37 cellular contexts compared by ENCODE assay signal in genomic region chr11:36985562-36985961, GRCh38.
A peak's percentile ranks its signal among the peaks of the same experiment; 100 is the strongest.
DNase-seq lines count a peak whose midpoint lies in the region; ATAC-seq, FAIRE-seq and TF ChIP-seq lines count a peak whose summit lies in the region.
"Had no signal": no experiment of that assay in that cellular context is flagged by ENCODE, and none has a peak within 500 bp of the region (broad histone marks: within the 10 kb centered on the region; RNA-seq: fewer than 3 reads in every experiment).

No MANE protein-coding gene starts in this region.

- no peaks in the 10 kb centered on the region for H3K36me3 ChIP-seq in HepG2 (replicated peaks in 1 of 2; ENCODE audit: control insufficient read depth in 1 of 2, insufficient read depth in 2 of 2, low read length in 2 of 2)
- H3K36me3 ChIP-seq in right lobe of liver = no peaks in the 10 kb centered on the region
- no peaks in the 10 kb centered on the region for H3K36me3 ChIP-seq in IMR-90 (ENCODE audit: control insufficient read depth, insufficient read depth, low read length)
- H3K36me3 ChIP-seq in astrocyte (ENCODE audit: insufficient read depth, low read length) = no peaks in the 10 kb centered on the region
- H3K36me3 ChIP-seq in H1 (ENCODE audit: control insufficient read depth in 2 of 4, insufficient read depth in 4 of 4, low read length in 3 of 4) = no peaks in the 10 kb centered on the region
- no peaks in the 10 kb centered on the region for H3K36me3 ChIP-seq in left lung
- no peaks in the 10 kb centered on the region for H3K36me3 ChIP-seq in right atrium auricular region
- H3K36me3 ChIP-seq: BE2C; BLaER1; BLaER1 treated with 17β-estradiol and CSF1 and Interleukin-3, amounts not matched to agents 10 nM and 100 nM had no signal

- no peak overlapping the region for H3K14ac ChIP-seq in IMR-90 (replicated peaks; ENCODE audit: low read depth, low read length)
- H3K14ac ChIP-seq in H1 (ENCODE audit: insufficient read length) = no peak overlapping the region

- no peak overlapping the region for H4K5ac ChIP-seq in IMR-90 (ENCODE audit: low read depth, low read length)
- H4K5ac ChIP-seq in H1 (ENCODE audit: insufficient read length, low read depth, low read length) = no peak overlapping the region

- H3K4ac ChIP-seq in IMR-90 (ENCODE audit: low read depth, low read length) (no peak overlapping the region), H1 (replicated peaks; ENCODE audit: insufficient read length, low read depth, low read length) (no peak overlapping the region)

- TF ChIP-seq RAD21 in HepG2 (CRISPR knock-in tag; IDR thresholded peaks at IDR 0.05) = no peak
- no peak for TF ChIP-seq RAD21 in IMR-90 (IDR thresholded peaks at IDR 0.05; ENCODE audit: low read length)
- TF ChIP-seq RAD21 in H1 (IDR thresholded peaks at IDR 0.05 in 1 of 2, conservative IDR thresholded peaks at IDR 0.05 in 1 of 2; ENCODE audit: low read depth in 2 of 2, low read length in 2 of 2) = no peak

- no peaks in the 10 kb centered on the region for H3K79me2 ChIP-seq in HepG2 (ENCODE audit: insufficient read depth, low read length)
- no peaks in the 10 kb centered on the region for H3K79me2 ChIP-seq in astrocyte (ENCODE audit: insufficient read depth, low read length)
- no peaks in the 10 kb centered on the region for H3K79me2 ChIP-seq in H1 (ENCODE audit: control insufficient read depth in 1 of 2, insufficient read depth in 2 of 2, low read length in 2 of 2)

- H4K91ac ChIP-seq in IMR-90 (ENCODE audit: insufficient read depth, low read depth, low read length) (no peak overlapping the region), H1 (replicated peaks; ENCODE audit: insufficient read length, low read length) (no peak overlapping the region)

- no peak for TF ChIP-seq CTCF in HepG2 (CRISPR knock-in tag; IDR thresholded peaks at IDR 0.05)
- no peak for TF ChIP-seq CTCF in right lobe of liver (IDR thresholded peaks at IDR 0.05)
- no peak for TF ChIP-seq CTCF in IMR-90 (conservative IDR thresholded peaks at IDR 0.05; ENCODE audit: low read depth, low read length)
- no peak for TF ChIP-seq CTCF in astrocyte (IDR thresholded peaks at IDR 0.05; ENCODE audit: insufficient read depth, low read depth, low read length)
- TF ChIP-seq CTCF in H1 (IDR thresholded peaks at IDR 0.05; ENCODE audit: control extremely low read depth in 1 of 3, insufficient read depth in 1 of 3, low read depth in 1 of 3, low read length in 3 of 3) = no peak
- no peak for TF ChIP-seq CTCF in left lung (IDR thresholded peaks at IDR 0.05)
- no peak for TF ChIP-seq CTCF in right atrium auricular region (IDR thresholded peaks at IDR 0.05)

- FAIRE-seq in HepG2 (lab: Jason Lieb, UNC) (no peak), astrocyte (lab: Jason Lieb, UNC) (peak; percentile 13), H1 (lab: Jason Lieb, UNC) (no peak)
- FAIRE-seq: A204.1, A549, D721Med had no signal

- BruUV-seq in HepG2 (replicated peaks; lab: Mats Ljungman, UMichigan) = no TSS peak
- BruUV-seq in IMR-90 (replicated peaks; lab: Mats Ljungman, UMichigan) = no TSS peak

- TF ChIP-seq POLR2A in HepG2 (IDR thresholded peaks at IDR 0.05; ENCODE audit: insufficient read depth in 1 of 2, low read depth in 2 of 2, low read length in 2 of 2) = no peak
- no peak for TF ChIP-seq POLR2A in right lobe of liver (IDR thresholded peaks at IDR 0.05)
- no peak for TF ChIP-seq POLR2A in IMR-90 (IDR thresholded peaks at IDR 0.05; ENCODE audit: low read depth, low read length)
- no peak for TF ChIP-seq POLR2A in H1 (IDR thresholded peaks at IDR 0.05; ENCODE audit: control extremely low read depth in 1 of 2, low read depth in 2 of 2, low read length in 2 of 2)

- DNase-seq in HepG2 (ENCODE audit: low spot score) = no peak
- no peak for DNase-seq in right lobe of liver
- no peak for DNase-seq in IMR-90
- DNase-seq in astrocyte (ENCODE audit: low read depth) = no peak
- DNase-seq in H1 (ENCODE audit: low read depth in 1 of 2, low spot score in 2 of 2) = no peak
- no peak for DNase-seq in H4 (ENCODE audit: low spot score)
- no peak for DNase-seq in left lung
- DNase-seq in right atrium auricular region (ENCODE audit: low spot score) = no peak
- DNase-seq: 8988T; ACHN; AML-193; BE2C; C1 segment of cervical spinal cord; Caco-2; Calu3; CD4-positive, alpha-beta memory T cell; CD4-positive, alpha-beta T cell; CD4-positive, CD25-positive, alpha-beta regulatory T cell; CD8-positive, alpha-beta memory T cell; CD8-positive, alpha-beta T cell; COR-L47; DMS 273 treated with DMSO at 0.1 percent for 48 hours; DMS153; DMS53; DMS79; DMS79 treated with DMSO at 0.1 percent for 48 hours; DND-41; EL had no signal

- H2BK5ac ChIP-seq in IMR-90 (ENCODE audit: low read depth, low read length, poor library complexity, severe bottlenecking) = no peak overlapping the region
- no peak overlapping the region for H2BK5ac ChIP-seq in H1 (ENCODE audit: low read depth, low read length)

- H3K4me1 ChIP-seq in HepG2 (ENCODE audit: insufficient read depth, low read length) = no peaks in the 10 kb centered on the region
- no peaks in the 10 kb centered on the region for H3K4me1 ChIP-seq in right lobe of liver
- no peaks in the 10 kb centered on the region for H3K4me1 ChIP-seq in IMR-90 (ENCODE audit: control insufficient read depth, insufficient read depth, low read length)
- no peaks in the 10 kb centered on the region for H3K4me1 ChIP-seq in astrocyte (ENCODE audit: insufficient read depth, low read length)
- H3K4me1 ChIP-seq in H1 (replicated peaks in 1 of 4; ENCODE audit: control insufficient read depth in 3 of 4, insufficient read depth in 4 of 4, low read length in 3 of 4) = no peaks in the 10 kb centered on the region
- H3K4me1 ChIP-seq in left lung = no peaks in the 10 kb centered on the region
- H3K4me1 ChIP-seq in right atrium auricular region = no peaks in the 10 kb centered on the region
- H3K4me1 ChIP-seq: A549; BE2C; BLaER1; BLaER1 treated with 17β-estradiol and CSF1 and Interleukin-3, amounts not matched to agents 10 nM and 100 nM; Caco-2 had no signal

- H3K4me1 Mint-ChIP-seq in astrocyte (ENCODE audit: low read depth, unreplicated experiment) = no peaks in the 10 kb centered on the region
- H3K4me1 Mint-ChIP-seq: B cell; CD14-positive monocyte; CD4-positive, alpha-beta memory T cell; CD4-positive, CD25-positive, alpha-beta regulatory T cell; CD8-positive, alpha-beta memory T cell had no signal

- H3K27ac ChIP-seq in HepG2 (ENCODE audit: extremely low read length, insufficient read depth, low read length) = no peak overlapping the region
- H3K27ac ChIP-seq in right lobe of liver = no peak overlapping the region
- no peak overlapping the region for H3K27ac ChIP-seq in IMR-90 (ENCODE audit: insufficient read depth, low read length)
- no peak overlapping the region for H3K27ac ChIP-seq in astrocyte (ENCODE audit: low read depth, low read length)
- no peak overlapping the region for H3K27ac ChIP-seq in H1 (ENCODE audit: low read depth, low read length)
- no peak overlapping the region for H3K27ac ChIP-seq in left lung
- H3K27ac ChIP-seq in right atrium auricular region = no peak overlapping the region
- H3K27ac ChIP-seq: 22Rv1; A549; BLaER1; BLaER1 treated with 17β-estradiol and CSF1 and Interleukin-3, amounts not matched to agents 10 nM and 100 nM; C4-2B had no signal

- H2BK120ac ChIP-seq in IMR-90 (ENCODE audit: low read depth, low read length) (no peak overlapping the region), H1 (replicated peaks; ENCODE audit: low read depth, low read length) (no peak overlapping the region)

- intact Hi-C loops in HepG2 (cut with micrococcal nuclease; ENCODE audit: unreplicated experiment) (no loop called here), right lobe of liver (cut with DNase I) (no loop called here), IMR-90 (cut with micrococcal nuclease) (no loop called here), left lung (cut with DNase I) (no loop called here)

- H3K79me1 ChIP-seq in IMR-90 (ENCODE audit: low read depth in 1 of 2, low read length in 2 of 2) (no peaks in the 10 kb centered on the region), H1 (ENCODE audit: low read depth, low read length) (no peaks in the 10 kb centered on the region)

- H3K18ac ChIP-seq in IMR-90 (ENCODE audit: low read depth, low read length) (no peak overlapping the region), H1 (ENCODE audit: extremely low read depth, low read length) (no peak overlapping the region)

- WGBS in HepG2 (ENCODE audit: low lambda C conversion rate) = 2% methylated on average over 3 of the region's 3 CpGs
- 54% methylated on average over 3 of the region's 3 CpGs for WGBS in right lobe of liver (ENCODE audit: insufficient coverage, low coverage, low lambda C conversion rate, missing lambda C conversion rate)
- WGBS in IMR-90 (ENCODE audit: extremely low coverage in 2 of 2, insufficient read length in 1 of 2), 2 experiments = no CpG with 5 or more reads among the region's 3 CpGs
- 95% methylated on average over 3 of the region's 3 CpGs; no CpG with 5 or more reads in 1 of the 2 experiments for WGBS in H1 (ENCODE audit: extremely low coverage in 1 of 2, insufficient coverage in 1 of 2, insufficient read length in 1 of 2, insufficient replicate concordance in 2 of 2, low coverage in 1 of 2, low lambda C conversion rate in 2 of 2, missing lambda C conversion rate in 1 of 2), 2 experiments

- H2AK9ac ChIP-seq in IMR-90 (replicated peaks; ENCODE audit: low read depth, low read length, poor library complexity) = no peak overlapping the region

- H4K20me1 ChIP-seq in HepG2 (ENCODE audit: insufficient read depth, low read length) (no peaks in the 10 kb centered on the region), IMR-90 (ENCODE audit: insufficient read depth, low read length) (no peaks in the 10 kb centered on the region), astrocyte (ENCODE audit: insufficient read depth, low read length) (no peaks in the 10 kb centered on the region), H1 (replicated peaks in 1 of 2; ENCODE audit: control insufficient read depth in 1 of 2, insufficient read depth in 2 of 2, low read length in 2 of 2) (no peaks in the 10 kb centered on the region)
- H4K20me1 ChIP-seq: BLaER1; BLaER1 treated with 17β-estradiol and CSF1 and Interleukin-3, amounts not matched to agents 10 nM and 100 nM had no signal

- H3K4me3 Mint-ChIP-seq in astrocyte (ENCODE audit: unreplicated experiment) = no peak overlapping the region
- H3K4me3 Mint-ChIP-seq: B cell; CD14-positive monocyte; CD4-positive, alpha-beta memory T cell; CD4-positive, alpha-beta T cell; CD8-positive, alpha-beta memory T cell; CD8-positive, alpha-beta T cell had no signal

- no peaks in the 10 kb centered on the region for H3K27me3 Mint-ChIP-seq in astrocyte (ENCODE audit: low read depth, unreplicated experiment)
- H3K27me3 Mint-ChIP-seq: B cell; CD4-positive, alpha-beta memory T cell; CD4-positive, alpha-beta T cell; CD4-positive, CD25-positive, alpha-beta regulatory T cell; CD8-positive, alpha-beta memory T cell had no signal

- H3K23me2 ChIP-seq in H1 (ENCODE audit: low read depth, low read length) = no peaks in the 10 kb centered on the region

- H3K56ac ChIP-seq in IMR-90 (ENCODE audit: extremely low read depth, insufficient read depth, low read length) = no peak overlapping the region
- no peak overlapping the region for H3K56ac ChIP-seq in H1 (replicated peaks; ENCODE audit: insufficient read length, low read depth, low read length)

- in situ Hi-C loops in HepG2 (cut with HindIII; ENCODE audit: extremely low pct_ligation_motif_present, low pct_unique_long_range_greater_than_20kb) (no loop called here), IMR-90 (cut with MboI; ENCODE audit: low sequenced_read_pairs) (no loop called here)

- no peak overlapping the region for H2BK15ac ChIP-seq in IMR-90 (ENCODE audit: low read depth, low read length)
- H2BK15ac ChIP-seq in H1 (ENCODE audit: low read length) = no peak overlapping the region

- no peak for TF ChIP-seq EP300 in HepG2 (IDR thresholded peaks at IDR 0.05; ENCODE audit: low read depth in 2 of 2, low read length in 2 of 2)
- no peak for TF ChIP-seq EP300 in HepG2 (CRISPR knock-in tag; IDR thresholded peaks at IDR 0.05; ENCODE audit: borderline replicate concordance)
- no peak for TF ChIP-seq EP300 in H1 (IDR thresholded peaks at IDR 0.05; ENCODE audit: borderline replicate concordance in 1 of 2, low read depth in 2 of 2, low read length in 2 of 2)

- dilution Hi-C loops in IMR-90 (cut with HindIII; ENCODE audit: low sequenced_read_pairs, unreplicated experiment) = no loop called here

- H3K4me3 ChIP-seq in HepG2 (replicated peaks in 1 of 3; ENCODE audit: insufficient read depth in 1 of 3, low read depth in 2 of 3, low read length in 3 of 3) (no peak overlapping the region), right lobe of liver (no peak overlapping the region), IMR-90 (ENCODE audit: insufficient read depth, low read depth, low read length) (no peak overlapping the region), astrocyte (ENCODE audit: insufficient read depth, low read depth, low read length) (no peak overlapping the region), H1 (ENCODE audit: extremely low read depth in 1 of 4, insufficient read depth in 2 of 4, low read depth in 3 of 4, low read length in 4 of 4) (no peak overlapping the region), left lung (no peak overlapping the region), right atrium auricular region (no peak overlapping the region)
- H3K4me3 ChIP-seq: A549; BLaER1; BLaER1 treated with 17β-estradiol and CSF1 and Interleukin-3, amounts not matched to agents 10 nM and 100 nM had no signal

- H3K4me2 ChIP-seq in HepG2 (ENCODE audit: low read depth, low read length) (no peak overlapping the region), IMR-90 (ENCODE audit: low read depth, low read length) (no peak overlapping the region), astrocyte (ENCODE audit: low read length) (no peak overlapping the region), H1 (ENCODE audit: insufficient read depth in 1 of 2, low read depth in 2 of 2, low read length in 2 of 2) (no peak overlapping the region)
- H3K4me2 ChIP-seq: A549; BLaER1; BLaER1 treated with 17β-estradiol and CSF1 and Interleukin-3, amounts not matched to agents 10 nM and 100 nM had no signal

- H3K9me3 Mint-ChIP-seq in astrocyte (ENCODE audit: unreplicated experiment) = no peaks in the 10 kb centered on the region

- H3K9me3 ChIP-seq in HepG2 (ENCODE audit: low read length) (peaks cover 45% of the 10 kb centered on the region), right lobe of liver (no peaks in the 10 kb centered on the region), IMR-90 (ENCODE audit: control insufficient read depth, insufficient read depth, low read length) (no peaks in the 10 kb centered on the region), astrocyte (ENCODE audit: insufficient read depth, low read depth, low read length) (no peaks in the 10 kb centered on the region), H1 (ENCODE audit: insufficient read depth in 2 of 2, low read depth in 1 of 2, low read length in 1 of 2) (peaks cover 10 to 14% of the 10 kb centered on the region in 2 experiments; a peak in 2 of 4 replicates), left lung (peaks cover 0 to 17% of the 10 kb centered on the region in 2 donors), right atrium auricular region (peaks cover 0 to 8% of the 10 kb centered on the region in 2 donors)
- H3K9me3 ChIP-seq: A549, BE2C, Caco-2 had no signal

- H2BK20ac ChIP-seq in IMR-90 (ENCODE audit: low read depth, low read length) = no peak overlapping the region
- no peak overlapping the region for H2BK20ac ChIP-seq in H1 (ENCODE audit: low read length)

- H3K27me3 ChIP-seq in HepG2 (ENCODE audit: control insufficient read depth in 1 of 2, insufficient read depth in 2 of 2, low read length in 2 of 2) (no peaks in the 10 kb centered on the region), right lobe of liver (no peaks in the 10 kb centered on the region), IMR-90 (ENCODE audit: control insufficient read depth, insufficient read depth, low read length) (no peaks in the 10 kb centered on the region), astrocyte (ENCODE audit: insufficient read depth, low read length) (no peaks in the 10 kb centered on the region), H1 (replicated peaks in 1 of 4; ENCODE audit: control insufficient read depth in 3 of 4, extremely low read depth in 1 of 4, insufficient read depth in 3 of 4, low read length in 3 of 4) (peaks cover 0 to 1% (median 0%) of the 10 kb centered on the region in 4 experiments; a peak in 1 of 7 replicates), left lung (no peaks in the 10 kb centered on the region), right atrium auricular region (no peaks in the 10 kb centered on the region)
- H3K27me3 ChIP-seq: BE2C; BLaER1; BLaER1 treated with 17β-estradiol and CSF1 and Interleukin-3, amounts not matched to agents 10 nM and 100 nM had no signal

- no peak overlapping the region for H2AFZ ChIP-seq in HepG2 (ENCODE audit: low read length)
- H2AFZ ChIP-seq in IMR-90 (replicated peaks; ENCODE audit: low read length, poor library complexity) = no peak overlapping the region
- no peak overlapping the region for H2AFZ ChIP-seq in astrocyte (ENCODE audit: low read depth, low read length)
- H2AFZ ChIP-seq in H1 (ENCODE audit: low read length) = no peak overlapping the region

- H3K9me1 ChIP-seq in IMR-90 (ENCODE audit: insufficient read depth, low read length) = no peaks in the 10 kb centered on the region

- CTCF ChIA-PET in HepG2 (lab: Yijun Ruan, JAX; ENCODE audit: low intra/inter-chr PET ratio, low total read pairs) (no interaction called here), IMR-90 (lab: Yijun Ruan, JAX) (no interaction called here), H1 (lab: Charles Lee; ENCODE audit: partially characterized antibody) (no interaction called here)

- no peak for ATAC-seq in HepG2
- no peak for ATAC-seq in right lobe of liver
- ATAC-seq in IMR-90 (ENCODE audit: low read depth) = no peak
- no peak for ATAC-seq in left lung
- ATAC-seq: A549; CD8-positive, alpha-beta T cell had no signal

- POLR2A ChIA-PET in HepG2 (lab: Yijun Ruan, JAX) (no interaction called here), IMR-90 (lab: Charles Lee; ENCODE audit: unreplicated experiment) (no interaction called here), H1 (lab: Charles Lee; ENCODE audit: partially characterized antibody) (no interaction called here)

- no peak overlapping the region for H3K9ac ChIP-seq in HepG2 (ENCODE audit: insufficient read depth, low read depth, low read length)
- no peak overlapping the region for H3K9ac ChIP-seq in IMR-90 (ENCODE audit: low read depth, low read length)
- H3K9ac ChIP-seq in astrocyte (ENCODE audit: low read length) = no peak overlapping the region
- no peak overlapping the region for H3K9ac ChIP-seq in H1 (replicated peaks in 1 of 4; ENCODE audit: extremely low read depth in 1 of 4, low read depth in 3 of 4, low read length in 3 of 4)
- H3K9ac ChIP-seq: BLaER1; BLaER1 treated with 17β-estradiol and CSF1 and Interleukin-3, amounts not matched to agents 10 nM and 100 nM had no signal

- H3K36me3 Mint-ChIP-seq in astrocyte (ENCODE audit: low read depth, unreplicated experiment) = no peaks in the 10 kb centered on the region
- H3K36me3 Mint-ChIP-seq: CD14-positive monocyte; CD4-positive, alpha-beta memory T cell; CD4-positive, CD25-positive, alpha-beta regulatory T cell; CD8-positive, alpha-beta T cell had no signal

- H2BK12ac ChIP-seq in H1 (ENCODE audit: low read depth, low read length) = no peak overlapping the region

- no peak overlapping the region for H3K27ac Mint-ChIP-seq in astrocyte (ENCODE audit: unreplicated experiment)
- H3K27ac Mint-ChIP-seq: B cell; CD14-positive monocyte; CD4-positive, alpha-beta memory T cell; CD4-positive, alpha-beta T cell; CD4-positive, CD25-positive, alpha-beta regulatory T cell; CD8-positive, alpha-beta memory T cell; CD8-positive, alpha-beta T cell had no signal

- H3K23ac ChIP-seq in IMR-90 (ENCODE audit: low read depth, low read length) (no peak overlapping the region), H1 (ENCODE audit: insufficient read length) (no peak overlapping the region)

- H4K8ac ChIP-seq in IMR-90 (ENCODE audit: low read depth in 2 of 2, low read length in 2 of 2) (no peak overlapping the region), H1 (ENCODE audit: extremely low read depth, insufficient read depth, low read length) (no peak overlapping the region)

- H2AK5ac ChIP-seq in IMR-90 (ENCODE audit: low read depth, low read length) (no peak overlapping the region), H1 (ENCODE audit: low read depth, low read length) (no peak overlapping the region)

Comparison
In these comparisons a context has a peak if more than half of its experiments do, and no peak if none do; other contexts are left out.
1. Of the 41 proteins assayed by ChIP-seq in both HepG2 and H1: peak only in HepG2: none; only in H1: none; in both: CEBPB; in neither: 40.